11 cellular contexts compared by ENCODE assay signal in genomic region chr6:159103396-159104162, GRCh38. TPM values are rescaled to one million over a fixed set of nuclear protein-coding genes. Genes with fewer than 3 reads are reported as not detected.
A peak's percentile ranks its signal among the peaks of the same experiment; 100 is the strongest.
DNase-seq lines count a peak whose midpoint lies in the region; ATAC-seq, FAIRE-seq and TF ChIP-seq lines count a peak whose summit lies in the region.
"Had no signal": no experiment of that assay in that cellular context is flagged by ENCODE, and none has a peak within 500 bp of the region (broad histone marks: within the 10 kb centered on the region; RNA-seq: fewer than 3 reads in every experiment).

No MANE protein-coding gene starts in this region.

- H3K36me3 ChIP-seq in HepG2 (replicated peaks in 1 of 2; ENCODE audit: control insufficient read depth in 1 of 2, insufficient read depth in 2 of 2, low read length in 2 of 2) (no peaks in the 10 kb centered on the region), right lobe of liver (no peaks in the 10 kb centered on the region), iPS-15b (ENCODE audit: control insufficient read depth, insufficient read depth, low read length) (no peaks in the 10 kb centered on the region), PC-3 (ENCODE audit: low read depth, low read length) (no peaks in the 10 kb centered on the region)
- H3K36me3 ChIP-seq: BE2C had no signal

- no peaks in the 10 kb centered on the region for H3K9me2 ChIP-seq in PC-3 (replicated peaks; ENCODE audit: low read length)

- H3K27ac ChIP-seq in HepG2 (ENCODE audit: extremely low read length, insufficient read depth, low read length) (no peak overlapping the region), right lobe of liver (no peak overlapping the region), PC-3 (ENCODE audit: low read length) (no peak overlapping the region)

- POLR2A ChIA-PET in HepG2 (lab: Yijun Ruan, JAX) = no interaction called here
- POLR2A ChIA-PET in activated CD4-positive, alpha-beta memory T cell treated with anti-CD3 and anti-CD28 coated beads for 36 hours (lab: Charles Lee) = interaction anchor here (0.6 to 3.8 kb wide), 6 partner anchors 44 to 103 kb away, joined by 3 to 16 read pairs (median 6); partner anchors contain the start of genes RSPH3 and TAGAP
- POLR2A ChIA-PET in PC-3 (lab: Charles Lee; ENCODE audit: unreplicated experiment) = no interaction called here

- H3K4me1 ChIP-seq in HepG2 (ENCODE audit: insufficient read depth, low read length) (peaks cover 17% of the 10 kb centered on the region; the same call in 1 of the 2 replicates), right lobe of liver (no peaks in the 10 kb centered on the region), iPS-15b (ENCODE audit: control insufficient read depth, insufficient read depth, low read length) (no peaks in the 10 kb centered on the region), PC-3 (ENCODE audit: insufficient read depth, low read length) (no peaks in the 10 kb centered on the region)

- TF ChIP-seq RAD21 in HepG2 (CRISPR knock-in tag; IDR thresholded peaks at IDR 0.05) = no peak

- H2AFZ ChIP-seq in HepG2 (ENCODE audit: low read length) = no peak overlapping the region
- H2AFZ ChIP-seq in PC-3 (ENCODE audit: low read length) = no peak overlapping the region

- 33% methylated on average over 18 of the region's 18 CpGs for WGBS in HepG2 (ENCODE audit: low lambda C conversion rate)
- 45% methylated on average over 12 of the region's 18 CpGs for WGBS in right lobe of liver (ENCODE audit: insufficient coverage, low coverage, low lambda C conversion rate, missing lambda C conversion rate)

- H3K27me3 ChIP-seq in HepG2 (ENCODE audit: control insufficient read depth in 1 of 2, insufficient read depth in 2 of 2, low read length in 2 of 2) = peaks cover 3 to 48% of the 10 kb centered on the region in 2 experiments; a peak in 4 of 5 replicates
- no peaks in the 10 kb centered on the region for H3K27me3 ChIP-seq in right lobe of liver
- no peaks in the 10 kb centered on the region for H3K27me3 ChIP-seq in iPS-15b (ENCODE audit: control insufficient read depth, insufficient read depth, low read length)
- H3K27me3 ChIP-seq in PC-3 (ENCODE audit: low read length) = no peaks in the 10 kb centered on the region
- H3K27me3 ChIP-seq: BE2C had no signal

- in situ Hi-C loops in HepG2 (cut with HindIII; ENCODE audit: extremely low pct_ligation_motif_present, low pct_unique_long_range_greater_than_20kb) = loop anchor here (25.0 kb wide), 1 partner anchor 391 kb away; no protein-coding TSS in a partner anchor

- H3K4me3 ChIP-seq in HepG2 (replicated peaks in 1 of 3; ENCODE audit: insufficient read depth in 1 of 3, low read depth in 2 of 3, low read length in 3 of 3) = no peak overlapping the region
- H3K4me3 ChIP-seq in right lobe of liver = no peak overlapping the region
- H3K4me3 ChIP-seq in iPS-15b (ENCODE audit: low read depth, low read length) = no peak overlapping the region
- H3K4me3 ChIP-seq in PC-3 (ENCODE audit: low read length) = no peak overlapping the region

- no peak overlapping the region for H3K9ac ChIP-seq in HepG2 (ENCODE audit: insufficient read depth, low read depth, low read length)
- H3K9ac ChIP-seq in iPS-15b (ENCODE audit: low read depth, low read length) = peak overlapping the region; percentile 48
- H3K9ac ChIP-seq in PC-3 (ENCODE audit: low read length) = no peak overlapping the region

- TF ChIP-seq CTCF in HepG2 (CRISPR knock-in tag; IDR thresholded peaks at IDR 0.05) = no peak
- no peak for TF ChIP-seq CTCF in right lobe of liver (IDR thresholded peaks at IDR 0.05)
- no peak for TF ChIP-seq CTCF in PC-3 (conservative IDR thresholded peaks at IDR 0.05; ENCODE audit: low read depth, low read length)

- TF ChIP-seq POLR2A in HepG2 (IDR thresholded peaks at IDR 0.05; ENCODE audit: insufficient read depth in 1 of 2, low read depth in 2 of 2, low read length in 2 of 2) = no peak
- TF ChIP-seq POLR2A in right lobe of liver (IDR thresholded peaks at IDR 0.05) = no peak

- peaks cover 78% of the 10 kb centered on the region for H3K4me1 Mint-ChIP-seq in activated CD4-positive, alpha-beta memory T cell treated with anti-CD3 and anti-CD28 coated beads for 36 hours (ENCODE audit: low read depth)

- H3K79me2 ChIP-seq in HepG2 (ENCODE audit: insufficient read depth, low read length) = no peaks in the 10 kb centered on the region
- no peaks in the 10 kb centered on the region for H3K79me2 ChIP-seq in PC-3 (ENCODE audit: low read length)

- no peaks in the 10 kb centered on the region for H3K27me3 Mint-ChIP-seq in activated CD4-positive, alpha-beta memory T cell treated with anti-CD3 and anti-CD28 coated beads for 36 hours

- DNase-seq in HepG2 (ENCODE audit: low spot score) (no peak), right lobe of liver (no peak), PC-3 (no peak), NCI-H146 (lab: John Stamatoyannopoulos, UW) (no peak)
- no peak for DNase-seq in activated CD4-positive, alpha-beta memory T cell treated with anti-CD3 and anti-CD28 coated beads for 36 hours
- DNase-seq: T1000 had no signal

- no peaks in the 10 kb centered on the region for H3K9me3 Mint-ChIP-seq in activated CD4-positive, alpha-beta memory T cell treated with anti-CD3 and anti-CD28 coated beads for 36 hours

- no peaks in the 10 kb centered on the region for H4K20me1 ChIP-seq in HepG2 (ENCODE audit: insufficient read depth, low read length)
- H4K20me1 ChIP-seq in PC-3 (ENCODE audit: low read length) = no peaks in the 10 kb centered on the region

- FAIRE-seq in HepG2 (lab: Jason Lieb, UNC) = no peak
- FAIRE-seq: bronchial epithelial cell had no signal

- no peak overlapping the region for H3K4me2 ChIP-seq in HepG2 (ENCODE audit: low read depth, low read length)
- no peak overlapping the region for H3K4me2 ChIP-seq in PC-3 (ENCODE audit: low read length)

- H3F3A ChIP-seq in PC-3 (ENCODE audit: low read length, unreplicated experiment) = no peaks in the 10 kb centered on the region

- ATAC-seq in HepG2 (peak; percentile 24), right lobe of liver (no peak), PC-3 (no peak), HG02870 (IDR thresholded peaks at IDR 0.05; ENCODE audit: unreplicated experiment) (no peak), HG02973 (IDR thresholded peaks at IDR 0.05; ENCODE audit: unreplicated experiment) (no peak)

- BruUV-seq in HepG2 (replicated peaks; lab: Mats Ljungman, UMichigan) (no TSS peak), PC-3 (replicated peaks; lab: Mats Ljungman, UMichigan) (no TSS peak)

- H3K4me3 Mint-ChIP-seq in activated CD4-positive, alpha-beta memory T cell treated with anti-CD3 and anti-CD28 coated beads for 36 hours = peak overlapping the region; percentile 54

- intact Hi-C loops in HepG2 (cut with micrococcal nuclease; ENCODE audit: unreplicated experiment) = loop anchor here (1.0 to 10.0 kb wide), 3 partner anchors 61 to 399 kb away; no protein-coding TSS in a partner anchor
- intact Hi-C loops in right lobe of liver (cut with DNase I) = loop anchor here in 1 of 2 donors (5.0 kb wide), 1 partner anchor 61 kb away; the partner anchor contains the start of gene TAGAP
- intact Hi-C loops in activated CD4-positive, alpha-beta memory T cell treated with anti-CD3 and anti-CD28 coated beads for 36 hours (cut with micrococcal nuclease) = loop anchor here (1.0 kb wide), 3 partner anchors 61 to 104 kb away; no protein-coding TSS in a partner anchor
- intact Hi-C loops in PC-3 (cut with micrococcal nuclease) = loop anchor here (1.0 to 10.0 kb wide), 3 partner anchors 61 to 399 kb away; no protein-coding TSS in a partner anchor

- H3K9me3 ChIP-seq in HepG2 (ENCODE audit: low read length) (no peaks in the 10 kb centered on the region), right lobe of liver (no peaks in the 10 kb centered on the region), iPS-15b (ENCODE audit: control insufficient read depth, insufficient read depth, low read length) (no peaks in the 10 kb centered on the region), PC-3 (ENCODE audit: low read length) (no peaks in the 10 kb centered on the region)
- H3K9me3 ChIP-seq: BE2C had no signal

- H3K27ac Mint-ChIP-seq in activated CD4-positive, alpha-beta memory T cell treated with anti-CD3 and anti-CD28 coated beads for 36 hours = peak overlapping the region; percentile 40

- H3K36me3 Mint-ChIP-seq in activated CD4-positive, alpha-beta memory T cell treated with anti-CD3 and anti-CD28 coated beads for 36 hours = no peaks in the 10 kb centered on the region

- TF ChIP-seq EP300 in HepG2 (IDR thresholded peaks at IDR 0.05; ENCODE audit: low read depth in 2 of 2, low read length in 2 of 2) = no peak
- no peak for TF ChIP-seq EP300 in HepG2 (CRISPR knock-in tag; IDR thresholded peaks at IDR 0.05; ENCODE audit: borderline replicate concordance)

- CTCF ChIA-PET in HepG2 (lab: Yijun Ruan, JAX; ENCODE audit: low intra/inter-chr PET ratio, low total read pairs) = interaction anchor here (1.4 to 3.3 kb wide), 2 partner anchors 60 to 95 kb away, joined by 4 to 17 read pairs; no protein-coding TSS in a partner anchor
- CTCF ChIA-PET in activated CD4-positive, alpha-beta memory T cell treated with anti-CD3 and anti-CD28 coated beads for 36 hours (lab: Charles Lee) = interaction anchor here (0.6 to 18.1 kb wide), 31 partner anchors 9 to 576 kb away, joined by 3 to 498 read pairs (median 5); partner anchors contain the start of genes RSPH3 and TAGAP
- CTCF ChIA-PET in PC-3 (lab: Charles Lee) = interaction anchor here (1.3 kb wide), 1 partner anchor 95 kb away, joined by 6 read pairs; no protein-coding TSS in a partner anchor

RNA-seq across cellular contexts. Expression of gene TAGAP, which starts 58.8 kb away (rescaled TPM):
- total RNA-seq in HepG2 (2016; rRNA removed; fragmentation: Illumina TruSeq; extraction: Trizol) = not detected in 2 replicates
- total RNA-seq in HepG2 (2016; cell fraction: cytosol; rRNA removed; fragmentation: Illumina TruSeq; extraction: Trizol; ENCODE audit: low read depth) = not detected in 2 replicates
- not detected in 2 replicates for total RNA-seq in HepG2 (2016; cell fraction: insoluble cytoplasmic fraction; rRNA removed; fragmentation: Illumina TruSeq; extraction: Trizol)
- not detected in 2 replicates for total RNA-seq in HepG2 (2016; cell fraction: membrane; rRNA removed; fragmentation: Illumina TruSeq; extraction: Trizol)
- total RNA-seq in HepG2 (2016; cell fraction: nucleus; rRNA removed; fragmentation: Illumina TruSeq; extraction: Trizol) = not detected in 2 replicates
- not detected in 2 replicates for polyA plus RNA-seq in HepG2 (2011; rRNA removed)
- not detected in 2 replicates for polyA plus RNA-seq in HepG2 (2011; cell fraction: cytosol; rRNA removed)
- not detected in 2 replicates for polyA plus RNA-seq in HepG2 (2011; cell fraction: nucleus; rRNA removed)
- polyA plus RNA-seq in HepG2 (2012) = not detected in 2 replicates
- polyA plus RNA-seq in HepG2 (2016; cell fraction: cytosol; fragmentation: Illumina TruSeq; extraction: Trizol; ENCODE audit: low read depth) = not detected in 2 replicates
- polyA plus RNA-seq in HepG2 (2016; cell fraction: insoluble cytoplasmic fraction; fragmentation: Illumina TruSeq; extraction: Trizol; ENCODE audit: low read depth) = not detected in 2 replicates
- polyA plus RNA-seq in HepG2 (2016; cell fraction: membrane; fragmentation: Illumina TruSeq; extraction: Trizol; ENCODE audit: low read depth) = not detected in 2 replicates
- polyA plus RNA-seq in HepG2 (2016; cell fraction: nucleus; fragmentation: Illumina TruSeq; extraction: Trizol; ENCODE audit: insufficient read depth, low read depth) = not detected in 2 replicates
- polyA minus RNA-seq in HepG2 (2011; rRNA and poly(A)+ RNA removed; ENCODE audit: low replicate concordance) = not detected in 2 replicates
- polyA minus RNA-seq in HepG2 (2011; cell fraction: cytosol; rRNA and poly(A)+ RNA removed) = not detected in 2 replicates
- polyA minus RNA-seq in HepG2 (2011; cell fraction: nucleus; rRNA and poly(A)+ RNA removed) = not detected in 2 replicates
- 1 to 10 TPM in 3 of 6 experiments, under 1 TPM in 3; 0.13 to 1.8 (median 0.92) TPM for total RNA-seq in right lobe of liver
- total RNA-seq in activated CD4-positive, alpha-beta memory T cell treated with anti-CD3 and anti-CD28 coated beads for 36 hours = 10 to 100 TPM; 40.1 to 41.6 TPM
- total RNA-seq in PC-3 (2014; rRNA removed) = not detected in 2 replicates

Comparison
In these comparisons a context has a peak if more than half of its experiments do, and no peak if none do; other contexts are left out.
1. RNA of gene TAGAP, which starts 58.8 kb away (total RNA-seq): 40.1 to 41.6 TPM in activated CD4-positive, alpha-beta memory T cell treated with anti-CD3 and anti-CD28 coated beads for 36 hours; 0.13 to 1.8 TPM in right lobe of liver, not detected in PC-3 and not detected in HepG2; every median in the first group is over 10 times any median in the second.